In the genomic region with DNA sequence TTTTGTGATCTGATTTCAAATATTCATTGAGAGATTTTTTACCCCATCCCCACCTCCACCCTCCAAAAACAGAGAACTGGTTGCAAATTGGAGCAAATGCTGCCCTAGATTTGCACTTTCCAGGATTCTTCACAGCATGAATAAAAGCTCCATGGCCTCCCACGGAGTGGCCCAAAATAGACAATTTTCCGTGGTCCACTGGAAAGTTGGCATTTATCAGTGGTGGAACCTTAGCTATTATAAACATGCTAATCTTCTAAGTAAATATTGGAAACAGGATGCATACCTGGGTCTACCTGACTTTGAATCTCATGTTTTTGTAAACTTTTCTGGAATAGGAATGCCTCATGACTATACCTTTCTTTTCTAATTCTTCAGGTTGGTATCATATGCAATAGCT, we compare ENCODE assay signal across 35 cellular contexts.
"Had no signal": no experiment of that assay in that cellular context is flagged by ENCODE, and none has a peak within 500 bp of the region (broad histone marks: within the 10 kb centered on the region; RNA-seq: fewer than 3 reads in every experiment).

No MANE protein-coding gene starts in this region.

- H3K4me3 ChIP-seq: adrenal gland, ascending aorta, body of pancreas, breast epithelium, cardiac muscle cell had no signal

- H3K4me1 ChIP-seq: breast epithelium had no signal

- FAIRE-seq: astrocyte, bronchial epithelial cell had no signal

- H3K27ac ChIP-seq: adrenal gland, ascending aorta, body of pancreas, brain microvascular endothelial cell, breast epithelium, cardiac muscle cell had no signal

- H3K27me3 ChIP-seq: adrenal gland, ascending aorta, body of pancreas, brain microvascular endothelial cell, breast epithelium, cardiac muscle cell had no signal

- H3K36me3 ChIP-seq: adrenal gland, ascending aorta, brain microvascular endothelial cell, breast epithelium, cardiac muscle cell had no signal

- DNase-seq: activated effector memory CD4-positive, alpha-beta T cell treated with anti-CD3 and anti-CD28 coated beads, Interleukin-2, amount 50 U/mL, for 16 hours; activated effector memory CD4-positive, alpha-beta T cell treated with Interleukin-2 at 50 U/mL for 16 hours; activated gamma-delta T cell; activated gamma-delta T cell treated with Interleukin-2 at 50 U/mL for 16 hours; activated naive CD4-positive, alpha-beta T cell; activated naive CD4-positive, alpha-beta T cell treated with anti-CD3 and anti-CD28 coated beads for 36 hours; activated naive CD4-positive, alpha-beta T cell treated with anti-CD3 and anti-CD28 coated beads, Interleukin-2, amount 10 ng/mL, durations not matched to agents 7 days and 5 days; activated naive CD4-positive, alpha-beta T cell treated with anti-CD3 and anti-CD28 coated beads, Interleukin-2, amount 50 U/mL, for 16 hours; activated naive CD4-positive, alpha-beta T cell treated with Interleukin-2 at 50 U/mL for 16 hours; activated naive CD8-positive, alpha-beta T cell treated with anti-CD3 and anti-CD28 coated beads for 36 hours; activated naive CD8-positive, alpha-beta T cell treated with anti-CD3 and anti-CD28 coated beads, Interleukin-2, amount 10 ng/mL, durations not matched to agents 7 days and 5 days; activated naive CD8-positive, alpha-beta T cell treated with anti-CD3 and anti-CD28 coated beads, Interleukin-2, amount 50 U/mL, for 24 hours; activated T-cell treated with anti-CD3 and anti-CD28 coated beads for 4 hours; activated T-cell treated with anti-CD3 and anti-CD28 coated beads, Interleukin-2, amount 50 U/mL, for 1 hour; activated T-cell treated with anti-CD3 and anti-CD28 coated beads, Interleukin-2, amount 50 U/mL, for 24 hours; activated T-cell treated with anti-CD3 and anti-CD28 coated beads, Interleukin-2, amount 50 U/mL, for 4 hours; activated T-cell treated with anti-CD3 and anti-CD28 coated beads, Interleukin-2, amount 50 U/mL, for 48 hours; activated T-cell treated with anti-CD3 and anti-CD28 coated beads, Interleukin-2, amount 50 U/mL, for 72 hours; adrenal gland; amniotic stem cell; amygdala; anterior cingulate cortex; aorta; body of pancreas; brain microvascular endothelial cell; caudate nucleus; central memory CD4-positive, alpha-beta T cell; cerebellar nuclear complex had no signal

- ATAC-seq: activated naive CD4-positive, alpha-beta T cell treated with anti-CD3 and anti-CD28 coated beads, Interleukin-2, amount 50 U/mL, for 72 hours; activated naive CD8-positive, alpha-beta T cell treated with anti-CD3 and anti-CD28 coated beads, Interleukin-2, amount 50 U/mL, for 24 hours; activated T-cell treated with anti-CD3 and anti-CD28 coated beads, Interleukin-2, amount 50 U/mL, for 4 hours; activated T-cell treated with anti-CD3 and anti-CD28 coated beads, Interleukin-2, amount 50 U/mL, for 72 hours; activated T-helper 17 cell treated with anti-CD3 and anti-CD28 coated beads, Interleukin-2, amount 50 U/mL, for 72 hours; body of pancreas had no signal

- H3K9me3 ChIP-seq: adrenal gland, ascending aorta, body of pancreas, breast epithelium had no signal
